In the genomic region with DNA sequence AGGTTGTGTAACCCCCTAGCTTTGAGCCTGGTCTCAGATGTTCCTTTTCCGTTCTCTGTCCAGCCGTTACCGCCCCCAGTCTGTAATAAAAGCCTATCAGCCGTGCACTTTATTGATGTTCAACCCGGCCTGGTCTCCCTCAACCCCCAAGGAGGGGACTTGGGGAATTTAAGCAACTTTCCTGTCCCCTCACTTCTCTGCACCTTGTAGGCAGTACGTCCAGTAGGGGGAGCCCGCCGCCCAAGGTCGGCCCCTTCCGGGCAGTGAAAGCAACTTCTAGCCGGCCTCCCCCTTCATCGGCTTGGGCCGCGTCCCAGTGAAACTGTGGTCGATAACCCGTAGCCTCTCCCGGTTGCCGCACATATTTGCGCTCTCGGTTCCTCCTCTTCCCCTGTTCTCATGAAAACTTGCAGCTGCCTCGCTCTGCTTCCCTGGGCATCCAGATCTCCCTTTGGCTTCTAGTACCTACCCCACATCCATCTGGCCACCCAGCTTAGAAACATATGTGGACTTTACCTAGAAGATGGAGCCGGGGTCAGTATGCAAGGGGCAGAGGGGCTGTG, we compare ENCODE assay signal across 1 cellular context.
TF ChIP-seq lines count a peak whose summit lies in the region.

No MANE protein-coding gene starts in this region.

TF ChIP-seq in GM12878, 131 proteins besides CTCF, POLR2A, EP300 and RAD21 (continued from another document and continues in another):
- TF ChIP-seq ZZZ3 (IDR thresholded peaks at IDR 0.05; ENCODE audit: control insufficient read depth, insufficient read length, low read depth) (no peak), TCF7 (IDR thresholded peaks at IDR 0.05; ENCODE audit: borderline replicate concordance) (no peak), MTA2 (IDR thresholded peaks at IDR 0.05; ENCODE audit: low read depth) (peak; percentile 44; the same call in 1 of the 2 replicates), NBN (IDR thresholded peaks at IDR 0.05) (peak; percentile 58), LARP7 (IDR thresholded peaks at IDR 0.05) (0 out of 2 replicates have a peak, but pooled peaks have one; percentile 39), POLR2AphosphoS2 (IDR thresholded peaks at IDR 0.05; ENCODE audit: low read depth, low read length) (no peak), SUPT20H (IDR thresholded peaks at IDR 0.05; ENCODE audit: borderline replicate concordance, control insufficient read depth, low read depth, low read length) (no peak), PRDM15 (CRISPR knock-in tag; IDR thresholded peaks at IDR 0.05) (no peak), CHD4 (IDR thresholded peaks at IDR 0.05) (no peak), IKZF1 (conservative IDR thresholded peaks at IDR 0.05) (peak; percentile 90), ZNF384 (IDR thresholded peaks at IDR 0.05; ENCODE audit: borderline replicate concordance, low read depth, low read length) (no peak), CREM (IDR thresholded peaks at IDR 0.05; ENCODE audit: low read depth) (peak; percentile 24; the same call in 1 of the 2 replicates), FOS (IDR thresholded peaks at IDR 0.05; ENCODE audit: borderline replicate concordance, extremely low read depth, insufficient read length) (no peak), ZSCAN29 (IDR thresholded peaks at IDR 0.05) (peak; percentile 68; the same call in 1 of the 2 replicates), PAX5 (IDR thresholded peaks at IDR 0.05; ENCODE audit: borderline replicate concordance, low read depth, low read length) (peak; percentile 55; the same call in 1 of the 2 replicates), FOXM1 (IDR thresholded peaks at IDR 0.05; ENCODE audit: low read depth, low read length) (no peak), SMAD1 (IDR thresholded peaks at IDR 0.05; ENCODE audit: low read depth, partially characterized antibody) (no peak), MYB (IDR thresholded peaks at IDR 0.05; ENCODE audit: borderline replicate concordance, low read depth, low read length) (no peak), MEF2B (IDR thresholded peaks at IDR 0.05; ENCODE audit: partially characterized antibody, poor library complexity, severe bottlenecking) (no peak), NR2C1 (IDR thresholded peaks at IDR 0.05) (no peak), POU2F2 (IDR thresholded peaks at IDR 0.05; ENCODE audit: borderline replicate concordance, low read depth, low read length) (no peak), BHLHE40 (IDR thresholded peaks at IDR 0.05; ENCODE audit: borderline replicate concordance in 1 of 2, low read depth in 2 of 2, low read length in 1 of 2) (peak; percentile 39 to 42; a peak in 2 of 4 replicates), SPI1 (IDR thresholded peaks at IDR 0.05; ENCODE audit: borderline replicate concordance, insufficient read depth, low read depth, low read length) (0 out of 2 replicates have a peak, but pooled peaks have one; percentile 28), TCF12 (IDR thresholded peaks at IDR 0.05; ENCODE audit: low read depth, low read length) (peak; percentile 62; the same call in 1 of the 2 replicates), JUNB (IDR thresholded peaks at IDR 0.05) (no peak), SREBF2 (IDR thresholded peaks at IDR 0.05; ENCODE audit: low read length) (no peak), DPF2 (IDR thresholded peaks at IDR 0.05) (peak; percentile 34; the same call in 1 of the 2 replicates), ZNF217 (IDR thresholded peaks at IDR 0.05) (no peak), GATAD2B (conservative IDR thresholded peaks at IDR 0.05; ENCODE audit: low read depth) (no peak), SKIL (IDR thresholded peaks at IDR 0.05; ENCODE audit: low read depth, poor library complexity, severe bottlenecking) (peak; percentile 37), PBX3 (IDR thresholded peaks at IDR 0.05; ENCODE audit: insufficient replicate concordance, low read depth, low read length) (no peak)
- TF ChIP-seq, protein P1, sequence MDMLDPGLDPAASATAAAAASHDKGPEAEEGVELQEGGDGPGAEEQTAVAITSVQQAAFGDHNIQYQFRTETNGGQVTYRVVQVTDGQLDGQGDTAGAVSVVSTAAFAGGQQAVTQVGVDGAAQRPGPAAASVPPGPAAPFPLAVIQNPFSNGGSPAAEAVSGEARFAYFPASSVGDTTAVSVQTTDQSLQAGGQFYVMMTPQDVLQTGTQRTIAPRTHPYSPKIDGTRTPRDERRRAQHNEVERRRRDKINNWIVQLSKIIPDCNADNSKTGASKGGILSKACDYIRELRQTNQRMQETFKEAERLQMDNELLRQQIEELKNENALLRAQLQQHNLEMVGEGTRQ (IDR thresholded peaks at IDR 0.05; ENCODE audit: borderline replicate concordance, low read depth, low read length), result no peak
- TF ChIP-seq, protein P2, sequence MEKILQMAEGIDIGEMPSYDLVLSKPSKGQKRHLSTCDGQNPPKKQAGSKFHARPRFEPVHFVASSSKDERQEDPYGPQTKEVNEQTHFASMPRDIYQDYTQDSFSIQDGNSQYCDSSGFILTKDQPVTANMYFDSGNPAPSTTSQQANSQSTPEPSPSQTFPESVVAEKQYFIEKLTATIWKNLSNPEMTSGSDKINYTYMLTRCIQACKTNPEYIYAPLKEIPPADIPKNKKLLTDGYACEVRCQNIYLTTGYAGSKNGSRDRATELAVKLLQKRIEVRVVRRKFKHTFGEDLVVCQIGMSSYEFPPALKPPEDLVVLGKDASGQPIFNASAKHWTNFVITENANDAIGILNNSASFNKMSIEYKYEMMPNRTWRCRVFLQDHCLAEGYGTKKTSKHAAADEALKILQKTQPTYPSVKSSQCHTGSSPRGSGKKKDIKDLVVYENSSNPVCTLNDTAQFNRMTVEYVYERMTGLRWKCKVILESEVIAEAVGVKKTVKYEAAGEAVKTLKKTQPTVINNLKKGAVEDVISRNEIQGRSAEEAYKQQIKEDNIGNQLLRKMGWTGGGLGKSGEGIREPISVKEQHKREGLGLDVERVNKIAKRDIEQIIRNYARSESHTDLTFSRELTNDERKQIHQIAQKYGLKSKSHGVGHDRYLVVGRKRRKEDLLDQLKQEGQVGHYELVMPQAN (conservative IDR thresholded peaks at IDR 0.05), result no peak
- TF ChIP-seq, protein P3, sequence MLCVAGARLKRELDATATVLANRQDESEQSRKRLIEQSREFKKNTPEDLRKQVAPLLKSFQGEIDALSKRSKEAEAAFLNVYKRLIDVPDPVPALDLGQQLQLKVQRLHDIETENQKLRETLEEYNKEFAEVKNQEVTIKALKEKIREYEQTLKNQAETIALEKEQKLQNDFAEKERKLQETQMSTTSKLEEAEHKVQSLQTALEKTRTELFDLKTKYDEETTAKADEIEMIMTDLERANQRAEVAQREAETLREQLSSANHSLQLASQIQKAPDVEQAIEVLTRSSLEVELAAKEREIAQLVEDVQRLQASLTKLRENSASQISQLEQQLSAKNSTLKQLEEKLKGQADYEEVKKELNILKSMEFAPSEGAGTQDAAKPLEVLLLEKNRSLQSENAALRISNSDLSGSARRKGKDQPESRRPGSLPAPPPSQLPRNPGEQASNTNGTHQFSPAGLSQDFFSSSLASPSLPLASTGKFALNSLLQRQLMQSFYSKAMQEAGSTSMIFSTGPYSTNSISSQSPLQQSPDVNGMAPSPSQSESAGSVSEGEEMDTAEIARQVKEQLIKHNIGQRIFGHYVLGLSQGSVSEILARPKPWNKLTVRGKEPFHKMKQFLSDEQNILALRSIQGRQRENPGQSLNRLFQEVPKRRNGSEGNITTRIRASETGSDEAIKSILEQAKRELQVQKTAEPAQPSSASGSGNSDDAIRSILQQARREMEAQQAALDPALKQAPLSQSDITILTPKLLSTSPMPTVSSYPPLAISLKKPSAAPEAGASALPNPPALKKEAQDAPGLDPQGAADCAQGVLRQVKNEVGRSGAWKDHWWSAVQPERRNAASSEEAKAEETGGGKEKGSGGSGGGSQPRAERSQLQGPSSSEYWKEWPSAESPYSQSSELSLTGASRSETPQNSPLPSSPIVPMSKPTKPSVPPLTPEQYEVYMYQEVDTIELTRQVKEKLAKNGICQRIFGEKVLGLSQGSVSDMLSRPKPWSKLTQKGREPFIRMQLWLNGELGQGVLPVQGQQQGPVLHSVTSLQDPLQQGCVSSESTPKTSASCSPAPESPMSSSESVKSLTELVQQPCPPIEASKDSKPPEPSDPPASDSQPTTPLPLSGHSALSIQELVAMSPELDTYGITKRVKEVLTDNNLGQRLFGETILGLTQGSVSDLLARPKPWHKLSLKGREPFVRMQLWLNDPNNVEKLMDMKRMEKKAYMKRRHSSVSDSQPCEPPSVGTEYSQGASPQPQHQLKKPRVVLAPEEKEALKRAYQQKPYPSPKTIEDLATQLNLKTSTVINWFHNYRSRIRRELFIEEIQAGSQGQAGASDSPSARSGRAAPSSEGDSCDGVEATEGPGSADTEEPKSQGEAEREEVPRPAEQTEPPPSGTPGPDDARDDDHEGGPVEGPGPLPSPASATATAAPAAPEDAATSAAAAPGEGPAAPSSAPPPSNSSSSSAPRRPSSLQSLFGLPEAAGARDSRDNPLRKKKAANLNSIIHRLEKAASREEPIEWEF (IDR thresholded peaks at IDR 0.05; ENCODE audit: insufficient replicate concordance, low read depth, low read length), result no peak
- TF ChIP-seq, protein P4, sequence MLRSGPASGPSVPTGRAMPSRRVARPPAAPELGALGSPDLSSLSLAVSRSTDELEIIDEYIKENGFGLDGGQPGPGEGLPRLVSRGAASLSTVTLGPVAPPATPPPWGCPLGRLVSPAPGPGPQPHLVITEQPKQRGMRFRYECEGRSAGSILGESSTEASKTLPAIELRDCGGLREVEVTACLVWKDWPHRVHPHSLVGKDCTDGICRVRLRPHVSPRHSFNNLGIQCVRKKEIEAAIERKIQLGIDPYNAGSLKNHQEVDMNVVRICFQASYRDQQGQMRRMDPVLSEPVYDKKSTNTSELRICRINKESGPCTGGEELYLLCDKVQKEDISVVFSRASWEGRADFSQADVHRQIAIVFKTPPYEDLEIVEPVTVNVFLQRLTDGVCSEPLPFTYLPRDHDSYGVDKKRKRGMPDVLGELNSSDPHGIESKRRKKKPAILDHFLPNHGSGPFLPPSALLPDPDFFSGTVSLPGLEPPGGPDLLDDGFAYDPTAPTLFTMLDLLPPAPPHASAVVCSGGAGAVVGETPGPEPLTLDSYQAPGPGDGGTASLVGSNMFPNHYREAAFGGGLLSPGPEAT (IDR thresholded peaks at IDR 0.05; ENCODE audit: low read depth), result no peak
- TF ChIP-seq, protein P5, sequence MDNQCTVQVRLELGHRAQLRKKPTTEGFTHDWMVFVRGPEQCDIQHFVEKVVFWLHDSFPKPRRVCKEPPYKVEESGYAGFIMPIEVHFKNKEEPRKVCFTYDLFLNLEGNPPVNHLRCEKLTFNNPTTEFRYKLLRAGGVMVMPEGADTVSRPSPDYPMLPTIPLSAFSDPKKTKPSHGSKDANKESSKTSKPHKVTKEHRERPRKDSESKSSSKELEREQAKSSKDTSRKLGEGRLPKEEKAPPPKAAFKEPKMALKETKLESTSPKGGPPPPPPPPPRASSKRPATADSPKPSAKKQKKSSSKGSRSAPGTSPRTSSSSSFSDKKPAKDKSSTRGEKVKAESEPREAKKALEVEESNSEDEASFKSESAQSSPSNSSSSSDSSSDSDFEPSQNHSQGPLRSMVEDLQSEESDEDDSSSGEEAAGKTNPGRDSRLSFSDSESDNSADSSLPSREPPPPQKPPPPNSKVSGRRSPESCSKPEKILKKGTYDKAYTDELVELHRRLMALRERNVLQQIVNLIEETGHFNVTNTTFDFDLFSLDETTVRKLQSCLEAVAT (IDR thresholded peaks at IDR 0.05), result no peak
